In the genomic region with DNA sequence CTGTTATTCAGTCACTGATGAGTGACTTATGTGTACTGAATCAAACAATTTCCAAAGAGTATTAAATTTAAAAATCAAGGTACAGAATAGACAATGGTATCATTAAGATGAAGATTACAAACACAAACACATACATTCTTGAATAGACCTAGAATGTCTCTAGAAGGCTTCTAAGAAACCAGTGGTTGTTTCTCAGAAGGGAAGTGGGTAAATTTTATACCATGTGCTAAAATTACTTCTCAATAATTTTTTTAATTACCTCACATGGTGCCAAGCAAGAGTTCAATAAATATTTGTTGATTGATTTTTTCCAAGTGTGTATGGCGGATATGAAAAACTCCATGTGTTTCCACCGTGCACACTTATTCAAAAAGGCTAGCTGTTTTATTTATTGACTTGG, we compare ENCODE assay signal across 35 cellular contexts. TPM values are rescaled to one million over a fixed set of nuclear protein-coding genes. Genes with fewer than 3 reads are reported as not detected.
"Had no signal": no experiment of that assay in that cellular context is flagged by ENCODE, and none has a peak within 500 bp of the region (broad histone marks: within the 10 kb centered on the region; RNA-seq: fewer than 3 reads in every experiment).

No MANE protein-coding gene starts in this region.

- H3K36me3 ChIP-seq: adrenal gland, esophagus muscularis mucosa, gastrocnemius medialis, heart left ventricle, WERI-Rb-1 had no signal

- DNase-seq: activated B cell treated with CpG ODN at 0.5 μM for 24 hours; activated CD4-positive, alpha-beta T cell treated with anti-CD3 and anti-CD28 coated beads for 48 hours; activated CD4-positive, alpha-beta T cell treated with anti-CD3 and anti-CD28 coated beads, Interleukin-2, amount 50 U/mL, for 1 hour; activated CD4-positive, alpha-beta T cell treated with anti-CD3 and anti-CD28 coated beads, Interleukin-2, amount 50 U/mL, for 48 hours; activated CD8-positive, alpha-beta memory T cell treated with anti-CD3 and anti-CD28 coated beads for 24 hours; activated CD8-positive, alpha-beta memory T cell treated with anti-CD3 and anti-CD28 coated beads, Interleukin-2, amount 50 U/mL, for 4 hours; activated CD8-positive, alpha-beta T cell treated with anti-CD3 and anti-CD28 coated beads for 36 hours; activated gamma-delta T cell; activated naive CD4-positive, alpha-beta T cell; activated naive CD4-positive, alpha-beta T cell treated with anti-CD3 and anti-CD28 coated beads, Interleukin-2, amount 10 ng/mL, durations not matched to agents 7 days and 5 days; activated naive CD8-positive, alpha-beta T cell treated with anti-CD3 and anti-CD28 coated beads, Interleukin-2, amount 50 U/mL, for 24 hours; activated T-cell treated with anti-CD3 and anti-CD28 coated beads for 4 hours; activated T-cell treated with anti-CD3 and anti-CD28 coated beads, Interleukin-2, amount 50 U/mL, for 24 hours; activated T-cell treated with anti-CD3 and anti-CD28 coated beads, Interleukin-2, amount 50 U/mL, for 72 hours; adrenal gland; amygdala; aorta; body of pancreas; caudate nucleus; cortex of kidney; dermis blood vessel endothelial cell; effector CD4-positive, alpha-beta T cell; effector memory CD8-positive, alpha-beta T cell; erythroblast; foreskin keratinocyte; gastrocnemius medialis; glutamatergic neuron; heart left ventricle; T-helper 17 cell; T1000; WERI-Rb-1 had no signal

- H3K9me3 ChIP-seq: adrenal gland, body of pancreas, esophagus muscularis mucosa, gastrocnemius medialis, heart left ventricle had no signal

- H3K27me3 ChIP-seq: adrenal gland, body of pancreas, foreskin keratinocyte, gastrocnemius medialis had no signal

- H3K27ac ChIP-seq: adrenal gland, body of pancreas, esophagus muscularis mucosa, foreskin keratinocyte, gastrocnemius medialis, heart left ventricle, WERI-Rb-1 had no signal

- H3K9me3 Mint-ChIP-seq: activated B cell treated with CpG ODN at 0.5 μM for 24 hours; activated CD8-positive, alpha-beta T cell treated with anti-CD3 and anti-CD28 coated beads for 36 hours; activated naive CD4-positive, alpha-beta T cell treated with anti-CD3 and anti-CD28 coated beads, Interleukin-2, amount 10 ng/mL, durations not matched to agents 7 days and 5 days; activated naive CD4-positive, alpha-beta T cell treated with anti-CD3 and anti-CD28 coated beads, Interleukin-2, amount 50 U/mL, for 72 hours; activated naive CD8-positive, alpha-beta T cell treated with anti-CD3 and anti-CD28 coated beads, Interleukin-2, amount 50 U/mL, for 24 hours; activated T-cell treated with anti-CD3 and anti-CD28 coated beads, Interleukin-2, amount 50 U/mL, for 24 hours; activated T-cell treated with anti-CD3 and anti-CD28 coated beads, Interleukin-2, amount 50 U/mL, for 72 hours; effector memory CD8-positive, alpha-beta T cell; T-helper 2 cell treated with Interferon-gamma antibody and Interleukin-4, amounts not matched to agents 5 μg/mL and 100 μg/mL, for 36 hours had no signal

- ATAC-seq: activated CD8-positive, alpha-beta T cell treated with anti-CD3 and anti-CD28 coated beads for 36 hours; activated naive CD4-positive, alpha-beta T cell treated with anti-CD3 and anti-CD28 coated beads, Interleukin-2, amount 50 U/mL, for 72 hours; activated naive CD8-positive, alpha-beta T cell treated with anti-CD3 and anti-CD28 coated beads, Interleukin-2, amount 50 U/mL, for 24 hours; activated T-cell treated with anti-CD3 and anti-CD28 coated beads, Interleukin-2, amount 50 U/mL, for 72 hours; body of pancreas; effector memory CD8-positive, alpha-beta T cell; foreskin keratinocyte; gastrocnemius medialis; heart left ventricle; T-helper 17 cell had no signal

- H3K4me1 Mint-ChIP-seq: activated B cell treated with CpG ODN at 0.5 μM for 24 hours, T-helper 17 cell had no signal

- H3K27ac Mint-ChIP-seq: activated B cell treated with CpG ODN at 0.5 μM for 24 hours; activated CD8-positive, alpha-beta T cell treated with anti-CD3 and anti-CD28 coated beads for 36 hours; activated naive CD4-positive, alpha-beta T cell treated with anti-CD3 and anti-CD28 coated beads, Interleukin-2, amount 10 ng/mL, durations not matched to agents 7 days and 5 days; activated naive CD4-positive, alpha-beta T cell treated with anti-CD3 and anti-CD28 coated beads, Interleukin-2, amount 50 U/mL, for 72 hours; activated naive CD8-positive, alpha-beta T cell treated with anti-CD3 and anti-CD28 coated beads, Interleukin-2, amount 50 U/mL, for 24 hours; activated T-cell treated with anti-CD3 and anti-CD28 coated beads, Interleukin-2, amount 50 U/mL, for 24 hours; activated T-cell treated with anti-CD3 and anti-CD28 coated beads, Interleukin-2, amount 50 U/mL, for 72 hours; effector memory CD8-positive, alpha-beta T cell; T-helper 17 cell; T-helper 2 cell treated with Interferon-gamma antibody and Interleukin-4, amounts not matched to agents 5 μg/mL and 100 μg/mL, for 36 hours had no signal

- H3K4me3 Mint-ChIP-seq: activated B cell treated with CpG ODN at 0.5 μM for 24 hours; activated CD8-positive, alpha-beta T cell treated with anti-CD3 and anti-CD28 coated beads for 36 hours; activated naive CD4-positive, alpha-beta T cell treated with anti-CD3 and anti-CD28 coated beads, Interleukin-2, amount 10 ng/mL, durations not matched to agents 7 days and 5 days; activated naive CD8-positive, alpha-beta T cell treated with anti-CD3 and anti-CD28 coated beads, Interleukin-2, amount 50 U/mL, for 24 hours; activated T-cell treated with anti-CD3 and anti-CD28 coated beads, Interleukin-2, amount 50 U/mL, for 24 hours; activated T-cell treated with anti-CD3 and anti-CD28 coated beads, Interleukin-2, amount 50 U/mL, for 72 hours; effector memory CD8-positive, alpha-beta T cell; T-helper 17 cell; T-helper 2 cell treated with Interferon-gamma antibody and Interleukin-4, amounts not matched to agents 5 μg/mL and 100 μg/mL, for 36 hours had no signal

- H3K27me3 Mint-ChIP-seq: activated B cell treated with CpG ODN at 0.5 μM for 24 hours; activated CD8-positive, alpha-beta T cell treated with anti-CD3 and anti-CD28 coated beads for 36 hours; activated naive CD8-positive, alpha-beta T cell treated with anti-CD3 and anti-CD28 coated beads, Interleukin-2, amount 50 U/mL, for 24 hours; activated T-cell treated with anti-CD3 and anti-CD28 coated beads, Interleukin-2, amount 50 U/mL, for 24 hours; effector memory CD8-positive, alpha-beta T cell; T-helper 17 cell had no signal

- H3K36me3 Mint-ChIP-seq: activated naive CD4-positive, alpha-beta T cell treated with anti-CD3 and anti-CD28 coated beads, Interleukin-2, amount 50 U/mL, for 72 hours had no signal

- H3K4me1 ChIP-seq: adrenal gland, body of pancreas, esophagus muscularis mucosa, gastrocnemius medialis, heart left ventricle had no signal

- H3K4me3 ChIP-seq: adrenal gland, body of pancreas, esophagus muscularis mucosa, gastrocnemius medialis, heart left ventricle had no signal

RNA-seq across cellular contexts. Expression of gene DYNLRB2, which starts 6.4 kb away (rescaled TPM):
- total RNA-seq: activated CD8-positive, alpha-beta T cell treated with anti-CD3 and anti-CD28 coated beads for 36 hours; activated naive CD4-positive, alpha-beta T cell treated with anti-CD3 and anti-CD28 coated beads, Interleukin-2, amount 50 U/mL, for 72 hours; aorta; body of pancreas; chondrocyte; dermis blood vessel endothelial cell; esophagus muscularis mucosa; foreskin keratinocyte; gastrocnemius medialis; T-helper 17 cell had no signal
